1 cellular context compared by ENCODE assay signal in the genomic region with DNA sequence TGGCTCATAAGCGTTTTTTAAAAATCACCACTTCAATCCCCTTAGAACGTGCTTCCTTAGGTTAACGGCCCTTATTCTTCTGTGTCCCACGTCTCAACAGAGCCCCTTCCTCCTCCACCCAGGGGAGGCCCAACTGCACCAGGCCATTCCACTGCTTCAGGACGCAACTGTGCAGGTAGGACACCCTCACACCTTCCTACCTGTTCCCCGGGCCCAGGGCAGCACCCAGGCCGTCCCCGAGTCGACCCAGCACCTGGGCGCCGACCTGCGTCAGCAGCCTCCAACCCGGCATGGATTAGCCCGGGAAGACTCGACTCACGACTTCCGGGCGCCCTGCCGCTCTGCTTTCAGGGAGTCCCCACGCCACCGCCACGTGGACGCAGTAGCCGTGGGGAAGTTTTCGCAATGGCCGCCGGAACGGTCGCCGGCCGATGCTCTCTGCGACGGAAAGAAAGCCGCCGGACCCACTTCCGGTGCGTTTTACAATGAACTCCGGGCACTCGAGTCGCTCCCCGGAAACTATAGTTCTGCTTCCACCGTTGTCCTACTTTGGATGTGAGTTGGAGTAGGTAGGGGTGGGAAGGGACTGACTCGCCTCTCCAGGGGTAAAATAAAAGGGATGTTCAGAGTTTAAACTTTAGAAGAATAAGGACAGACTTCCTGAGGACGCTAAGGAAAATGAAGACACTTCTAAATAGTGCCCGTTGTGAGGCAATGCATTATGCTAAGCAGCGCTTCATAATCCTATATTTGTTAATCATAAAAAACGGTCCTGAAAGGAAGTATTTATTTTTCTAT.
TF ChIP-seq lines count a peak whose summit lies in the region.

A gene (minus strand): TSS at position 442 of the 798 bp plus-strand sequence. CDS start 150 bp downstream, at position 292.

TF ChIP-seq in SK-N-SH, 30 proteins besides CTCF, POLR2A, EP300 and RAD21 (continued from another document):
- TF ChIP-seq, protein P1, sequence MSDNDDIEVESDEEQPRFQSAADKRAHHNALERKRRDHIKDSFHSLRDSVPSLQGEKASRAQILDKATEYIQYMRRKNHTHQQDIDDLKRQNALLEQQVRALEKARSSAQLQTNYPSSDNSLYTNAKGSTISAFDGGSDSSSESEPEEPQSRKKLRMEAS (IDR thresholded peaks at IDR 0.05; ENCODE audit: low read depth), result peak; percentile 99
- TF ChIP-seq NFIC (IDR thresholded peaks at IDR 0.05; ENCODE audit: borderline replicate concordance), result 0 out of 2 replicates have a peak, but pooled peaks have one; percentile 13
- TF ChIP-seq TCF12 (IDR thresholded peaks at IDR 0.05), result no peak
- TF ChIP-seq RXRA (IDR thresholded peaks at IDR 0.05; ENCODE audit: borderline replicate concordance, low read depth), result no peak
- peak; percentile 98 for TF ChIP-seq GABPA (IDR thresholded peaks at IDR 0.05; ENCODE audit: low read depth)
